8 cellular contexts compared by ENCODE assay signal in genomic region chr1:116514708-116515525, GRCh38. TPM values are rescaled to one million over a fixed set of nuclear protein-coding genes. Genes with fewer than 3 reads are reported as not detected.
DNase-seq lines count a peak whose midpoint lies in the region; ATAC-seq and TF ChIP-seq lines count a peak whose summit lies in the region.

No MANE protein-coding gene starts in this region.

- peaks cover 25% of the 10 kb centered on the region for H3F3A ChIP-seq in Loucy (ENCODE audit: low read depth)

- H3K27me3 ChIP-seq in GM06990 (replicated peaks; ENCODE audit: control insufficient read depth, insufficient read depth, low read length) = no peaks in the 10 kb centered on the region
- no peaks in the 10 kb centered on the region for H3K27me3 ChIP-seq in Loucy (ENCODE audit: insufficient read depth, low read length, poor library complexity, severe bottlenecking)

- peak; percentile 59 for DNase-seq in GM06990 (ENCODE audit: extremely low read depth, insufficient read length)
- peak; percentile 51 for DNase-seq in activated T-cell treated with anti-CD3 and anti-CD28 coated beads for 24 hours (ENCODE audit: low read depth)
- no peak for DNase-seq in left colon
- no peak for DNase-seq in NCI-H510A treated with DMSO at 0.1 percent for 48 hours (lab: John Stamatoyannopoulos, UW)
- no peak for DNase-seq in NCI-H2029 treated with DMSO at 0.1 percent for 48 hours (lab: John Stamatoyannopoulos, UW)
- no peak for DNase-seq in 8988T

- H3K9ac ChIP-seq in Loucy (ENCODE audit: low read depth, low read length, poor library complexity, severe bottlenecking) = peak overlapping the region; percentile 74

- intact Hi-C loops in left colon (cut with DNase I, micrococcal nuclease) = no loop called here

- H3K4me3 ChIP-seq in GM06990 (replicated peaks; ENCODE audit: low read depth, low read length) (no peak overlapping the region), Loucy (ENCODE audit: low read length, poor library complexity, severe bottlenecking) (peak overlapping the region; percentile 62)

- no peaks in the 10 kb centered on the region for H3K9me3 ChIP-seq in Loucy (ENCODE audit: insufficient read depth, low read depth, low read length)

- H3K79me2 ChIP-seq in Loucy (ENCODE audit: insufficient read depth, low read length) = no peaks in the 10 kb centered on the region

- H4K20me1 ChIP-seq in Loucy (ENCODE audit: insufficient read depth, low read length, poor library complexity, severe bottlenecking) = no peaks in the 10 kb centered on the region

- peak overlapping the region; percentile 84 for H3K4me2 ChIP-seq in Loucy (ENCODE audit: low read depth, low read length, poor library complexity, severe bottlenecking)

- peaks cover 6% of the 10 kb centered on the region for H3K36me3 ChIP-seq in GM06990 (ENCODE audit: control insufficient read depth, insufficient read depth, low read length)
- no peaks in the 10 kb centered on the region for H3K36me3 ChIP-seq in Loucy (ENCODE audit: insufficient read depth, low read length)

- peak; percentile 85 for ATAC-seq in GM21529 (IDR thresholded peaks at IDR 0.05; ENCODE audit: unreplicated experiment)
- ATAC-seq in left colon = peak; percentile 58

- TF ChIP-seq CTCF in GM06990 (IDR thresholded peaks at IDR 0.05; ENCODE audit: insufficient read depth, low read length, poor library complexity, severe bottlenecking) (no peak), Loucy (conservative IDR thresholded peaks at IDR 0.05; ENCODE audit: low read length) (no peak)

- H3K4me1 ChIP-seq in Loucy (ENCODE audit: insufficient read depth, low read length, poor library complexity, severe bottlenecking) = peaks cover 47% of the 10 kb centered on the region

- no peaks in the 10 kb centered on the region for H3K9me2 ChIP-seq in Loucy (replicated peaks; ENCODE audit: low read depth, low read length)

- 0 out of 2 replicates have a peak overlapping the region, but pooled peaks have one; percentile 0 for H2AFZ ChIP-seq in Loucy (ENCODE audit: low read length)

RNA-seq across cellular contexts. Expression of gene CD58, which starts 55.9 kb away (rescaled TPM):
- total RNA-seq in left colon = 10 to 100 TPM; 30.0 to 34.1 TPM

Comparison
In these comparisons a context has a peak if more than half of its experiments do, and no peak if none do; other contexts are left out.
1. DNase-seq: peak in GM06990 (single experiment) and activated T-cell treated with anti-CD3 and anti-CD28 coated beads for 24 hours (single experiment); none in left colon (0 of 2), NCI-H510A treated with DMSO at 0.1 percent for 48 hours (single experiment), NCI-H2029 treated with DMSO at 0.1 percent for 48 hours (single experiment) and 8988T (single experiment).